In the genomic region with DNA sequence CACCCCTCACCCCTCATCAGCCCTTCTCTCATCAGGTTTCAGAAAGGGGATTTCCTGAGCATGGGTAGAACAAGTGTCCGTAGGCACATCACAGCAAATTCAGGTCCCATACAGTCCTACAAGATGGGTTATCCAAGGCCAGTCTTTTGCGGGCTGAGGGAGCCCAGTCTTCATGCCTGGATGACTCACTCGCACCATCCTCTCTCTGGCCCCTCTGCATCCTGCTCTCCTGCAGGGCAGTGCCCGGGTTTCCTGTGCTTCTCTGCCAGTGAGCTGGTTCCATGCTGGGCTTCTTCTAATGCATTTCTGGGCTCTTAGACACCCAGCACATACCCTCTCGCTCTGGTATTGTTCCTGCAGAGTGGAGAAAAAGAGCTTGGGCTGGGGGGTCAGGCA, we compare ENCODE assay signal across 26 cellular contexts. TPM values are rescaled to one million over a fixed set of nuclear protein-coding genes. Genes with fewer than 3 reads are reported as not detected.
DNase-seq lines count a peak whose midpoint lies in the region; ATAC-seq and TF ChIP-seq lines count a peak whose summit lies in the region.
"Had no signal": no experiment of that assay in that cellular context is flagged by ENCODE, and none has a peak within 500 bp of the region (broad histone marks: within the 10 kb centered on the region; RNA-seq: fewer than 3 reads in every experiment).

No MANE protein-coding gene starts in this region.

- peak overlapping the region; percentile 77 for H2AFZ ChIP-seq in KMS-11 (ENCODE audit: low read depth)

- H3K9me3 ChIP-seq in cardiac muscle cell (ENCODE audit: low read depth): no peaks in the 10 kb centered on the region
- H3K9me3 ChIP-seq: A549, ascending aorta had no signal

- H3K79me2 ChIP-seq in KMS-11 (ENCODE audit: insufficient read depth, low read depth): no peaks in the 10 kb centered on the region

- peaks cover 19% of the 10 kb centered on the region for H3K4me1 ChIP-seq in cardiac muscle cell (ENCODE audit: low read depth)
- peaks cover 32% of the 10 kb centered on the region for H3K4me1 ChIP-seq in KMS-11 (ENCODE audit: low read depth, poor library complexity, severe bottlenecking)
- H3K4me1 ChIP-seq: A549, ascending aorta had no signal

- no peaks in the 10 kb centered on the region for H4K20me1 ChIP-seq in KMS-11 (ENCODE audit: insufficient read depth)

- peak overlapping the region; percentile 58; the same call in 1 of the 2 replicates for H3K9ac ChIP-seq in KMS-11

- peak overlapping the region; percentile 82 for H3K4me2 ChIP-seq in KMS-11
- H3K4me2 ChIP-seq: A549 had no signal

- TF ChIP-seq CTCF in cardiac muscle cell (IDR thresholded peaks at IDR 0.05; ENCODE audit: low read depth, low read length): no peak
- no peak for TF ChIP-seq CTCF in KMS-11 (conservative IDR thresholded peaks at IDR 0.05; ENCODE audit: low read depth, low read length)

- no peak for ATAC-seq in Right ventricle myocardium superior (ENCODE audit: poor library complexity)
- no peak for ATAC-seq in GM19467 (IDR thresholded peaks at IDR 0.05; ENCODE audit: unreplicated experiment)
- ATAC-seq: A549, Right ventricle myocardium inferior had no signal

- DNase-seq in cardiac muscle cell (ENCODE audit: low read depth in 1 of 2, low spot score in 1 of 2) (no peak), Right ventricle myocardium superior (no peak), UCSD-AML1 (lab: John Stamatoyannopoulos, UW; ENCODE audit: unreplicated experiment) (peak; percentile 36), inferior parietal cortex (ENCODE audit: extremely low spot score) (no peak), HK-2 (ENCODE audit: unreplicated experiment) (no peak)
- no peak for DNase-seq in stimulated activated naive CD4-positive, alpha-beta T cell treated with Interleukin-2 at 50 U/mL for 16 hours (lab: John Stamatoyannopoulos, UW)
- DNase-seq: activated B cell treated with CpG ODN at 0.5 μM for 24 hours; activated CD4-positive, alpha-beta T cell treated with anti-CD3 and anti-CD28 coated beads, Interleukin-2, amount 50 U/mL, for 48 hours; activated CD8-positive, alpha-beta memory T cell treated with anti-CD3 and anti-CD28 coated beads, Interleukin-2, amount 50 U/mL, for 4 hours; activated naive CD8-positive, alpha-beta T cell treated with anti-CD3 and anti-CD28 coated beads for 36 hours; C1 segment of cervical spinal cord; DND-41; dorsolateral prefrontal cortex; mammary epithelial cell; NCI-H1092; NCI-H187 treated with DMSO at 0.1 percent for 48 hours; NCI-H526 treated with DMSO at 0.1 percent for 48 hours; stimulated activated CD4-positive, alpha-beta T cell treated with anti-CD3 and anti-CD28 coated beads, Interleukin-15, amount 100 ng/mL, for 24 hours; SW 1271; T1000; trophoblast cell had no signal

- H3K4me3 ChIP-seq in cardiac muscle cell: no peak overlapping the region
- H3K4me3 ChIP-seq in KMS-11 (IDR thresholded peaks at IDR 0.05; ENCODE audit: insufficient read depth, low read depth, low read length): no peak overlapping the region
- H3K4me3 ChIP-seq: A549, ascending aorta, dorsolateral prefrontal cortex had no signal

- no peaks in the 10 kb centered on the region for H3K36me3 ChIP-seq in cardiac muscle cell
- no peaks in the 10 kb centered on the region for H3K36me3 ChIP-seq in KMS-11 (ENCODE audit: insufficient read depth)
- H3K36me3 ChIP-seq: ascending aorta had no signal

- intact Hi-C loops in Right ventricle myocardium superior (cut with DNase I): no loop called here

- H3K27ac ChIP-seq in cardiac muscle cell (peak overlapping the region; percentile 91), KMS-11 (peak overlapping the region; percentile 94)
- H3K27ac ChIP-seq: A549, ascending aorta, dorsolateral prefrontal cortex had no signal

- H3K27me3 ChIP-seq in cardiac muscle cell (no peaks in the 10 kb centered on the region), KMS-11 (ENCODE audit: insufficient read depth, low read depth) (no peaks in the 10 kb centered on the region)
- H3K27me3 ChIP-seq: ascending aorta had no signal

RNA-seq across cellular contexts. Expression of a gene that starts 7.3 kb away (rescaled TPM):
- total RNA-seq in cardiac muscle cell: 34.1 and 49.3 TPM in 2 replicates
- 21.2 and 34.4 TPM in 2 replicates for polyA plus RNA-seq in cardiac muscle cell
- total RNA-seq in Right ventricle myocardium superior: 2.4 TPM

Comparison
In these comparisons a context has a peak if more than half of its experiments do, and no peak if none do; other contexts are left out.
1. RNA of a gene that starts 7.3 kb away (total RNA-seq): 34.1 to 49.3 TPM in cardiac muscle cell; 2.4 TPM in Right ventricle myocardium superior (single experiment); every median in the first group is over 10 times any median in the second.